In genomic region chr10:63518690-63519288, GRCh38 we compare ENCODE assay signal across 12 cellular contexts. TPM values are rescaled to one million over a fixed set of nuclear protein-coding genes. Genes with fewer than 3 reads are reported as not detected.
DNase-seq lines count a peak whose midpoint lies in the region; ATAC-seq and TF ChIP-seq lines count a peak whose summit lies in the region.
"Had no signal": no experiment of that assay in that cellular context is flagged by ENCODE, and none has a peak within 500 bp of the region (broad histone marks: within the 10 kb centered on the region; RNA-seq: fewer than 3 reads in every experiment).

No MANE protein-coding gene starts in this region.

- H4K8ac ChIP-seq in H9 (replicated peaks; ENCODE audit: insufficient read length, low read depth, low read length): no peak overlapping the region

- no peak for ATAC-seq in activated CD8-positive, alpha-beta memory T cell treated with anti-CD3 and anti-CD28 coated beads, Interleukin-2, amount 10 ng/mL, durations not matched to agents 7 days and 5 days
- ATAC-seq in GM23338: no peak
- ATAC-seq in activated naive CD8-positive, alpha-beta T cell treated with anti-CD3 and anti-CD28 coated beads, Interleukin-2, amount 10 ng/mL, durations not matched to agents 7 days and 5 days (ENCODE audit: low read depth): no peak
- ATAC-seq: activated T-cell treated with anti-CD3 and anti-CD28 coated beads, Interleukin-2, amount 50 U/mL, for 4 hours had no signal

- H4K91ac ChIP-seq in H9 (ENCODE audit: insufficient read length, low read depth, low read length): no peak overlapping the region

- H2AFZ ChIP-seq in GM23338 (no peak overlapping the region), H9 (ENCODE audit: low read length) (no peak overlapping the region)

- whole genome bisulfite sequencing in H9 (ENCODE audit: extremely low coverage, insufficient read length, low lambda C conversion rate): no CpG with 5 or more reads among the region's 6 CpGs

- no peak overlapping the region for H3K23ac ChIP-seq in H9 (ENCODE audit: insufficient read length, low read depth, low read length)

- H3K36me3 Mint-ChIP-seq in activated CD8-positive, alpha-beta memory T cell treated with anti-CD3 and anti-CD28 coated beads, Interleukin-2, amount 10 ng/mL, durations not matched to agents 7 days and 5 days: peaks cover 14% of the 10 kb centered on the region
- H3K36me3 Mint-ChIP-seq in GM23338 (ENCODE audit: low read depth): peaks cover 2% of the 10 kb centered on the region; the same call in 1 of the 3 replicates
- H3K36me3 Mint-ChIP-seq in activated naive CD8-positive, alpha-beta T cell treated with anti-CD3 and anti-CD28 coated beads, Interleukin-2, amount 10 ng/mL, durations not matched to agents 7 days and 5 days: peaks cover 19% of the 10 kb centered on the region
- peaks cover 26% of the 10 kb centered on the region for H3K36me3 Mint-ChIP-seq in neural crest cell (ENCODE audit: low read depth)
- peaks cover 0 to 5% (median 4%) of the 10 kb centered on the region in 3 experiments; a peak in 6 of 7 replicates for H3K36me3 Mint-ChIP-seq in H9 (ENCODE audit: insufficient read depth in 1 of 3, low read depth in 3 of 3)

- H3K4me1 ChIP-seq in GM23338 (ENCODE audit: insufficient read depth) (peaks cover 63% of the 10 kb centered on the region), H9 (ENCODE audit: insufficient read depth, low read length) (peaks cover 7% of the 10 kb centered on the region; the same call in 1 of the 2 replicates)

- H3K9me3 Mint-ChIP-seq in activated CD8-positive, alpha-beta memory T cell treated with anti-CD3 and anti-CD28 coated beads, Interleukin-2, amount 10 ng/mL, durations not matched to agents 7 days and 5 days (ENCODE audit: low read depth): peaks cover 4% of the 10 kb centered on the region
- no peaks in the 10 kb centered on the region for H3K9me3 Mint-ChIP-seq in GM23338
- peaks cover 4% of the 10 kb centered on the region for H3K9me3 Mint-ChIP-seq in activated naive CD8-positive, alpha-beta T cell treated with anti-CD3 and anti-CD28 coated beads, Interleukin-2, amount 10 ng/mL, durations not matched to agents 7 days and 5 days
- H3K9me3 Mint-ChIP-seq in neural crest cell: peaks cover 3% of the 10 kb centered on the region
- peaks cover 0 to 7% of the 10 kb centered on the region in 2 experiments; a peak in 2 of 5 replicates for H3K9me3 Mint-ChIP-seq in H9

- peaks cover 6% of the 10 kb centered on the region; the same call in 1 of the 2 replicates for H3F3A ChIP-seq in GM23338 (replicated peaks; ENCODE audit: low read depth)

- no peak overlapping the region for H2AK5ac ChIP-seq in H9 (ENCODE audit: insufficient read length, low read length)

- H3K4me1 Mint-ChIP-seq in activated CD8-positive, alpha-beta memory T cell treated with anti-CD3 and anti-CD28 coated beads, Interleukin-2, amount 10 ng/mL, durations not matched to agents 7 days and 5 days: peaks cover 71% of the 10 kb centered on the region
- H3K4me1 Mint-ChIP-seq in GM23338 (peaks cover 52% of the 10 kb centered on the region), neural crest cell (peaks cover 60% of the 10 kb centered on the region), H9 (peaks cover 77 to 81% of the 10 kb centered on the region in 2 experiments)
- H3K4me1 Mint-ChIP-seq in activated naive CD8-positive, alpha-beta T cell treated with anti-CD3 and anti-CD28 coated beads, Interleukin-2, amount 10 ng/mL, durations not matched to agents 7 days and 5 days: peaks cover 59% of the 10 kb centered on the region

- H3K27me3 ChIP-seq in GM23338 (ENCODE audit: insufficient read depth) (no peaks in the 10 kb centered on the region), H9 (ENCODE audit: insufficient read depth, low read length) (no peaks in the 10 kb centered on the region)

- H3K18ac ChIP-seq in H9 (ENCODE audit: insufficient read length, low read depth, low read length): no peak overlapping the region

- no peak overlapping the region for H2BK5ac ChIP-seq in H9 (ENCODE audit: insufficient read length, low read length)

- no peak overlapping the region for H3K4me3 ChIP-seq in GM23338

- no peaks in the 10 kb centered on the region for H3K36me3 ChIP-seq in GM23338 (ENCODE audit: insufficient read depth)

- H3K9ac ChIP-seq in H9 (ENCODE audit: extremely low read depth, insufficient read length, low read length): no peak overlapping the region

- no peaks in the 10 kb centered on the region for H3K9me2 ChIP-seq in GM23338 (ENCODE audit: insufficient read depth)

- H2BK15ac ChIP-seq in H9 (ENCODE audit: low read depth, low read length): no peak overlapping the region

- H3K56ac ChIP-seq in H9 (ENCODE audit: insufficient read length, low read depth, low read length): no peak overlapping the region

- H2BK12ac ChIP-seq in H9 (ENCODE audit: insufficient read length, low read depth, low read length): no peak overlapping the region

- no peak overlapping the region for H3T11ph ChIP-seq in H9 (ENCODE audit: low read length)

- H4K5ac ChIP-seq in H9 (ENCODE audit: insufficient read length, low read depth, low read length): no peak overlapping the region

- no peaks in the 10 kb centered on the region for H3K27me3 Mint-ChIP-seq in activated CD8-positive, alpha-beta memory T cell treated with anti-CD3 and anti-CD28 coated beads, Interleukin-2, amount 10 ng/mL, durations not matched to agents 7 days and 5 days
- peaks cover 2% of the 10 kb centered on the region for H3K27me3 Mint-ChIP-seq in GM23338 (ENCODE audit: insufficient read depth, low read depth, poor library complexity)
- H3K27me3 Mint-ChIP-seq in activated naive CD8-positive, alpha-beta T cell treated with anti-CD3 and anti-CD28 coated beads, Interleukin-2, amount 10 ng/mL, durations not matched to agents 7 days and 5 days: no peaks in the 10 kb centered on the region
- no peaks in the 10 kb centered on the region for H3K27me3 Mint-ChIP-seq in neural crest cell (ENCODE audit: low read depth)
- H3K27me3 Mint-ChIP-seq in H9 (ENCODE audit: low read depth): no peaks in the 10 kb centered on the region; the same call in 1 of the 2 replicates

- H3K4me2 ChIP-seq in GM23338 (peak overlapping the region; percentile 79), H9 (ENCODE audit: insufficient read depth, insufficient read length, low read length) (no peak overlapping the region)

- H3K27ac ChIP-seq in GM23338 (ENCODE audit: low read depth): no peak overlapping the region
- H3K27ac ChIP-seq in H9 (ENCODE audit: insufficient read length, low read depth, low read length): no peak overlapping the region

- peaks cover 74% of the 10 kb centered on the region for H3K79me2 ChIP-seq in GM23338 (replicated peaks; ENCODE audit: insufficient read depth)
- peaks cover 36% of the 10 kb centered on the region; the same call in 1 of the 2 replicates for H3K79me2 ChIP-seq in H9 (ENCODE audit: insufficient read depth, low read length)

- DNase-seq in activated CD8-positive, alpha-beta memory T cell treated with anti-CD3 and anti-CD28 coated beads, Interleukin-2, amount 10 ng/mL, durations not matched to agents 7 days and 5 days: no peak
- DNase-seq in activated CD8-positive, alpha-beta memory T cell treated with anti-CD3 and anti-CD28 coated beads for 24 hours: no peak
- no peak for DNase-seq in GM23338 (ENCODE audit: low spot score)
- no peak for DNase-seq in activated naive CD8-positive, alpha-beta T cell treated with anti-CD3 and anti-CD28 coated beads, Interleukin-2, amount 10 ng/mL, durations not matched to agents 7 days and 5 days
- no peak for DNase-seq in neural crest cell (ENCODE audit: low read depth, low spot score)
- no peak for DNase-seq in NCI-H1930 (lab: John Stamatoyannopoulos, UW)
- no peak for DNase-seq in D341Med (ENCODE audit: low spot score)
- DNase-seq in H9: no peak
- DNase-seq: activated CD4-positive, CD25-positive, alpha-beta regulatory T cell; activated T-cell treated with anti-CD3 and anti-CD28 coated beads, Interleukin-2, amount 50 U/mL, for 4 hours; DMS53; NCI-H1092 treated with DMSO at 0.1 percent for 48 hours had no signal

- no peak overlapping the region for H3K4me3 Mint-ChIP-seq in activated CD8-positive, alpha-beta memory T cell treated with anti-CD3 and anti-CD28 coated beads, Interleukin-2, amount 10 ng/mL, durations not matched to agents 7 days and 5 days
- H3K4me3 Mint-ChIP-seq in GM23338 (peak overlapping the region; percentile 24; the same call in 1 of the 3 replicates), neural crest cell (peak overlapping the region; percentile 89), H9 (no peak overlapping the region)
- H3K4me3 Mint-ChIP-seq in activated naive CD8-positive, alpha-beta T cell treated with anti-CD3 and anti-CD28 coated beads, Interleukin-2, amount 10 ng/mL, durations not matched to agents 7 days and 5 days: peak overlapping the region; percentile 86

- no peak overlapping the region for H3K4ac ChIP-seq in H9 (ENCODE audit: low read depth, low read length)

- peak overlapping the region; percentile 6 for H3K27ac Mint-ChIP-seq in activated CD8-positive, alpha-beta memory T cell treated with anti-CD3 and anti-CD28 coated beads, Interleukin-2, amount 10 ng/mL, durations not matched to agents 7 days and 5 days
- H3K27ac Mint-ChIP-seq in GM23338 (peak overlapping the region; percentile 40; the same call in 1 of the 2 replicates), neural crest cell (ENCODE audit: unreplicated experiment) (no peak overlapping the region), H9 (no peak overlapping the region; a peak in 1 of 7 replicates)
- H3K27ac Mint-ChIP-seq in activated naive CD8-positive, alpha-beta T cell treated with anti-CD3 and anti-CD28 coated beads, Interleukin-2, amount 10 ng/mL, durations not matched to agents 7 days and 5 days: no peak overlapping the region

- H3K14ac ChIP-seq in H9 (ENCODE audit: insufficient read depth, low read length): no peak overlapping the region

- TF ChIP-seq CTCF in GM23338 (conservative IDR thresholded peaks at IDR 0.05; ENCODE audit: low read depth in 2 of 2) (no peak), neural crest cell (conservative IDR thresholded peaks at IDR 0.05) (no peak), H9 (conservative IDR thresholded peaks at IDR 0.05) (no peak)

- no peak overlapping the region for H2BK120ac ChIP-seq in H9 (ENCODE audit: low read depth, low read length, poor library complexity, severe bottlenecking)

- no peaks in the 10 kb centered on the region for H3K9me3 ChIP-seq in H9 (ENCODE audit: control insufficient read depth, low read depth, low read length)

- CTCF ChIA-PET in activated CD8-positive, alpha-beta memory T cell treated with anti-CD3 and anti-CD28 coated beads, Interleukin-2, amount 10 ng/mL, durations not matched to agents 7 days and 5 days (lab: Charles Lee): interaction anchor here (1.1 kb wide), 1 partner anchor 12 kb away, joined by 3 read pairs; no protein-coding TSS in a partner anchor

- peaks cover 5% of the 10 kb centered on the region for H3K79me1 ChIP-seq in H9 (ENCODE audit: insufficient read depth, low read depth, low read length, poor library complexity, severe bottlenecking)

- POLR2A ChIA-PET in activated naive CD8-positive, alpha-beta T cell treated with anti-CD3 and anti-CD28 coated beads, Interleukin-2, amount 10 ng/mL, durations not matched to agents 7 days and 5 days (lab: Charles Lee): no interaction called here

- no peak overlapping the region for H2BK20ac ChIP-seq in H9 (ENCODE audit: low read depth, low read length, poor library complexity, severe bottlenecking)

- peaks cover 9% of the 10 kb centered on the region; the same call in 1 of the 2 replicates for H4K20me1 ChIP-seq in GM23338 (replicated peaks; ENCODE audit: insufficient read depth)
- no peaks in the 10 kb centered on the region for H4K20me1 ChIP-seq in H9 (ENCODE audit: control insufficient read depth, insufficient read depth, insufficient read length)

- no peaks in the 10 kb centered on the region for H3K23me2 ChIP-seq in H9 (ENCODE audit: insufficient read length, low read depth, low read length, poor library complexity, severe bottlenecking)

RNA-seq across cellular contexts. Expression of gene REEP3, which starts 2.4 kb away (rescaled TPM):
- total RNA-seq in activated CD8-positive, alpha-beta memory T cell treated with anti-CD3 and anti-CD28 coated beads, Interleukin-2, amount 10 ng/mL, durations not matched to agents 7 days and 5 days: 10 to 100 TPM; 23.4 to 27.2 TPM
- 29.5 and 31.9 TPM in 2 replicates for total RNA-seq in GM23338 (2014; rRNA removed; shearing (Covaris generic))
- 47.2 and 48.7 TPM in 2 replicates for polyA plus RNA-seq in GM23338 (2016; fragmentation: Nextera tagmentation; extraction: Ambion mirVana)
- 10 to 100 TPM; 16.7 to 19.4 TPM for total RNA-seq in activated naive CD8-positive, alpha-beta T cell treated with anti-CD3 and anti-CD28 coated beads, Interleukin-2, amount 10 ng/mL, durations not matched to agents 7 days and 5 days
- 33.7 and 36.7 TPM in 2 replicates for total RNA-seq in neural crest cell
- total RNA-seq in H9 (2021): 21.4 and 23.8 TPM in 2 replicates

RNA-seq across cellular contexts. Expression of gene JMJD1C, which starts 53.0 kb away (rescaled TPM):
- total RNA-seq in activated CD8-positive, alpha-beta memory T cell treated with anti-CD3 and anti-CD28 coated beads, Interleukin-2, amount 10 ng/mL, durations not matched to agents 7 days and 5 days: 10 to 100 TPM; 55.7 to 87.6 TPM
- total RNA-seq in GM23338 (2014; rRNA removed; shearing (Covaris generic)): 405 and 435 TPM in 2 replicates
- polyA plus RNA-seq in GM23338 (2016; fragmentation: Nextera tagmentation; extraction: Ambion mirVana): 272 and 333 TPM in 2 replicates
- total RNA-seq in activated naive CD8-positive, alpha-beta T cell treated with anti-CD3 and anti-CD28 coated beads, Interleukin-2, amount 10 ng/mL, durations not matched to agents 7 days and 5 days: 10 to 100 TPM; 91.9 to 94.4 TPM
- total RNA-seq in neural crest cell (68.7 and 73.9 TPM in 2 replicates), H9 (2021) (195 and 200 TPM in 2 replicates)

Comparison
In these comparisons a context has a peak if more than half of its experiments do, and no peak if none do; other contexts are left out.
1. H3K27ac Mint-ChIP-seq: peak in activated CD8-positive, alpha-beta memory T cell treated with anti-CD3 and anti-CD28 coated beads, Interleukin-2, amount 10 ng/mL, durations not matched to agents 7 days and 5 days (single experiment) and GM23338 (single experiment); none in activated naive CD8-positive, alpha-beta T cell treated with anti-CD3 and anti-CD28 coated beads, Interleukin-2, amount 10 ng/mL, durations not matched to agents 7 days and 5 days (single experiment), neural crest cell (single experiment) and H9 (0 of 3).
2. H3K4me3 Mint-ChIP-seq: peak in GM23338 (single experiment), activated naive CD8-positive, alpha-beta T cell treated with anti-CD3 and anti-CD28 coated beads, Interleukin-2, amount 10 ng/mL, durations not matched to agents 7 days and 5 days (single experiment) and neural crest cell (single experiment); none in activated CD8-positive, alpha-beta memory T cell treated with anti-CD3 and anti-CD28 coated beads, Interleukin-2, amount 10 ng/mL, durations not matched to agents 7 days and 5 days (single experiment) and H9 (0 of 2).